ENCODE assay signal across 8 cellular contexts in genomic region chr16:4404247-4404966, GRCh38. TPM values are rescaled to one million over a fixed set of nuclear protein-coding genes. Genes with fewer than 3 reads are reported as not detected.
DNase-seq lines count a peak whose midpoint lies in the region; ATAC-seq and TF ChIP-seq lines count a peak whose summit lies in the region.

No MANE protein-coding gene starts in this region.

- no peak overlapping the region for H3K27ac ChIP-seq in trophoblast cell (ENCODE audit: low read depth, low read length)

- no peak overlapping the region for H2BK5ac ChIP-seq in trophoblast cell (ENCODE audit: low read depth, low read length, poor library complexity)

- H4K12ac ChIP-seq in trophoblast cell (ENCODE audit: low read depth, low read length) = no peak overlapping the region

- peak; percentile 80 for TF ChIP-seq CTCF in BJ (IDR thresholded peaks at IDR 0.05; ENCODE audit: insufficient read depth, low read depth, low read length)
- TF ChIP-seq CTCF in epithelial cell of esophagus (IDR thresholded peaks at IDR 0.05; ENCODE audit: insufficient read depth, low read depth, low read length, missing control alignments) = peak; percentile 64

- H3K4me3 ChIP-seq in BJ (ENCODE audit: low read depth, low read length) (no peak overlapping the region), H7 (ENCODE audit: insufficient read depth, low read depth, low read length) (no peak overlapping the region), epithelial cell of esophagus (ENCODE audit: low read length) (no peak overlapping the region), trophoblast cell (ENCODE audit: low read depth, low read length) (no peak overlapping the region)

- H3K79me2 ChIP-seq in trophoblast cell (ENCODE audit: control insufficient read depth, insufficient read depth, low read length, poor library complexity) = no peaks in the 10 kb centered on the region

- no peak overlapping the region for H2BK12ac ChIP-seq in trophoblast cell (ENCODE audit: low read length)

- no peak overlapping the region for H3K14ac ChIP-seq in trophoblast cell (ENCODE audit: low read length)

- H3K23ac ChIP-seq in trophoblast cell (ENCODE audit: low read length) = no peak overlapping the region

- no peaks in the 10 kb centered on the region for H3K9me3 ChIP-seq in trophoblast cell (ENCODE audit: insufficient read depth, low read depth, low read length)

- H3K79me1 ChIP-seq in trophoblast cell (ENCODE audit: low read length) = no peaks in the 10 kb centered on the region

- DNase-seq in BJ (ENCODE audit: low read depth) (no peak), H7 (peak; percentile 96), SKM-1 (lab: John Stamatoyannopoulos, UW; ENCODE audit: unreplicated experiment) (peak; percentile 33), epithelial cell of esophagus (ENCODE audit: low read depth) (peak; percentile 69), trophoblast cell (peak; percentile 75 to 81), NCI-H2081 (lab: John Stamatoyannopoulos, UW) (no peak), HPDE6-E6E7 (ENCODE audit: extremely low spot score) (no peak)

- no peak overlapping the region for H2AFZ ChIP-seq in trophoblast cell (ENCODE audit: insufficient read depth, low read length, poor library complexity)

- POLR2A ChIA-PET in BJ (lab: Charles Lee) = no interaction called here

- ATAC-seq in HG02763 (IDR thresholded peaks at IDR 0.05; ENCODE audit: unreplicated experiment) = no peak

- no peak overlapping the region for H4K91ac ChIP-seq in trophoblast cell (ENCODE audit: low read depth, low read length)

- no peaks in the 10 kb centered on the region for H3K27me3 ChIP-seq in BJ (ENCODE audit: control insufficient read depth, insufficient read depth, low read length)
- no peaks in the 10 kb centered on the region for H3K27me3 ChIP-seq in H7 (ENCODE audit: control insufficient read depth, insufficient read depth, low read length)
- no peaks in the 10 kb centered on the region for H3K27me3 ChIP-seq in trophoblast cell (ENCODE audit: insufficient read depth, low read length)

- H3K4me2 ChIP-seq in trophoblast cell (ENCODE audit: low read length) = no peak overlapping the region

- H2AK5ac ChIP-seq in trophoblast cell (ENCODE audit: low read length) = no peak overlapping the region

- H3K18ac ChIP-seq in trophoblast cell (ENCODE audit: low read length) = no peak overlapping the region

- peaks cover 2 to 3% of the 10 kb centered on the region in 2 experiments for H3K4me1 ChIP-seq in trophoblast cell (ENCODE audit: control insufficient read depth in 1 of 2, insufficient read depth in 2 of 2, low read length in 2 of 2)

- no peak overlapping the region for H2BK120ac ChIP-seq in trophoblast cell (ENCODE audit: insufficient read depth, low read length, poor library complexity)

- H3K4ac ChIP-seq in trophoblast cell (ENCODE audit: low read depth, low read length) = no peak overlapping the region

- no CpG with 5 or more reads among the region's 20 CpGs for WGBS in trophoblast cell (ENCODE audit: extremely low coverage, insufficient coverage, insufficient read length)

- H3K9ac ChIP-seq in trophoblast cell (ENCODE audit: low read length) = no peak overlapping the region

- H4K8ac ChIP-seq in trophoblast cell (ENCODE audit: low read depth, low read length) = no peak overlapping the region

- CTCF ChIA-PET in BJ (lab: Yijun Ruan, JAX) = interaction anchor here (0.7 to 12.3 kb wide), 18 partner anchors 8 to 204 kb away, joined by 3 to 205 read pairs (median 18); partner anchors contain the start of genes PAM16 and VASN

- H3K36me3 ChIP-seq in BJ (ENCODE audit: control insufficient read depth, insufficient read depth, low read length) (peaks cover 23% of the 10 kb centered on the region), H7 (replicated peaks; ENCODE audit: control insufficient read depth, insufficient read depth, low read length) (peaks cover 2% of the 10 kb centered on the region), trophoblast cell (ENCODE audit: control insufficient read depth in 1 of 2, insufficient read depth in 2 of 2, low read length in 2 of 2) (peaks cover 21 to 34% of the 10 kb centered on the region in 2 experiments)

RNA-seq across cellular contexts. Expression of gene CORO7, which starts 12.0 kb away (rescaled TPM):
- polyA plus RNA-seq in BJ (2011; rRNA removed) = 5.3 and 13.8 TPM in 2 replicates
- polyA minus RNA-seq in BJ (2011; rRNA and poly(A)+ RNA removed) = 19.5 and 22.6 TPM in 2 replicates
- 37.9 and 45.5 TPM in 2 replicates for total RNA-seq in H7 (2014; rRNA removed; shearing (Covaris generic))
- polyA plus RNA-seq in trophoblast cell (2013) = 18.8 and 18.9 TPM in 2 replicates

RNA-seq across cellular contexts. Expression of gene DNAJA3, which starts 21.3 kb away (rescaled TPM):
- polyA plus RNA-seq in BJ (2011; rRNA removed) = 35.9 and 48.8 TPM in 2 replicates
- polyA minus RNA-seq in BJ (2011; rRNA and poly(A)+ RNA removed) = 19.6 and 25.9 TPM in 2 replicates
- total RNA-seq in H7 (2014; rRNA removed; shearing (Covaris generic)) = 85.5 and 87.8 TPM in 2 replicates
- 32.8 and 34.3 TPM in 2 replicates for polyA plus RNA-seq in trophoblast cell (2013)

RNA-seq across cellular contexts. Expression of gene VASN, which starts 32.8 kb away (rescaled TPM):
- polyA plus RNA-seq in BJ (2011; rRNA removed) = 30.0 and 71.6 TPM in 2 replicates
- 16.3 and 19.6 TPM in 2 replicates for polyA minus RNA-seq in BJ (2011; rRNA and poly(A)+ RNA removed)
- total RNA-seq in H7 (2014; rRNA removed; shearing (Covaris generic)) = 3.7 and 4.6 TPM in 2 replicates
- 17.6 and 18.2 TPM in 2 replicates for polyA plus RNA-seq in trophoblast cell (2013)

RNA-seq across cellular contexts. Expression of gene PAM16, which starts 53.3 kb away (rescaled TPM):
- polyA plus RNA-seq in BJ (2011; rRNA removed) = 33.1 and 44.2 TPM in 2 replicates
- 2.5 and 7.2 TPM in 2 replicates for polyA minus RNA-seq in BJ (2011; rRNA and poly(A)+ RNA removed)
- total RNA-seq in H7 (2014; rRNA removed; shearing (Covaris generic)) = 92.3 and 115 TPM in 2 replicates
- polyA plus RNA-seq in trophoblast cell (2013) = 40.6 and 45.5 TPM in 2 replicates

Comparison
In these comparisons a context has a peak if more than half of its experiments do, and no peak if none do; other contexts are left out.
1. DNase-seq: peak in H7 (single experiment), SKM-1 (single experiment), epithelial cell of esophagus (single experiment) and trophoblast cell (2 of 2); none in BJ (single experiment), NCI-H2081 (0 of 2) and HPDE6-E6E7 (single experiment).